16 cellular contexts compared by ENCODE assay signal in genomic region chr1:26614655-26615411, GRCh38.
DNase-seq lines count a peak whose midpoint lies in the region; ATAC-seq, FAIRE-seq and TF ChIP-seq lines count a peak whose summit lies in the region.
"Had no signal": no experiment of that assay in that cellular context is flagged by ENCODE, and none has a peak within 500 bp of the region (broad histone marks: within the 10 kb centered on the region; RNA-seq: fewer than 3 reads in every experiment).

No MANE protein-coding gene starts in this region.

- no peaks in the 10 kb centered on the region for H3K36me3 ChIP-seq in GM12878 (ENCODE audit: control insufficient read depth in 2 of 2, insufficient read depth in 2 of 2, low read length in 1 of 2)
- H3K36me3 ChIP-seq: BLaER1 had no signal

- H3K9ac ChIP-seq in GM12878 (ENCODE audit: control insufficient read depth, insufficient read depth, low read length), result no peak overlapping the region
- H3K9ac ChIP-seq: BLaER1, GM23248 had no signal

- no peak overlapping the region for H3K4me3 Mint-ChIP-seq in activated T-cell treated with anti-CD3 and anti-CD28 coated beads, Interleukin-2, amount 50 U/mL, for 72 hours
- H3K4me3 Mint-ChIP-seq in activated T-cell treated with anti-CD3 and anti-CD28 coated beads, Interleukin-2, amount 50 U/mL, for 4 hours, result no peak overlapping the region
- H3K4me3 Mint-ChIP-seq in activated naive CD8-positive, alpha-beta T cell treated with anti-CD3 and anti-CD28 coated beads for 36 hours, result no peak overlapping the region
- H3K4me3 Mint-ChIP-seq: CD8-positive, alpha-beta memory T cell had no signal

- no peak for TF ChIP-seq EP300 in GM12878 (IDR thresholded peaks at IDR 0.05; ENCODE audit: borderline replicate concordance in 1 of 2, control insufficient read depth in 1 of 2, low read depth in 2 of 2, low read length in 2 of 2)

- H3K4me1 ChIP-seq in GM12878 (ENCODE audit: control insufficient read depth, insufficient read depth, low read length), result peaks cover 13% of the 10 kb centered on the region

- H3K27me3 ChIP-seq in GM12878 (replicated peaks in 1 of 2; ENCODE audit: control insufficient read depth in 2 of 2, insufficient read depth in 2 of 2, low read length in 1 of 2), result no peaks in the 10 kb centered on the region
- H3K27me3 ChIP-seq: BLaER1 had no signal

- H3K27me3 Mint-ChIP-seq in activated T-cell treated with anti-CD3 and anti-CD28 coated beads, Interleukin-2, amount 50 U/mL, for 72 hours (ENCODE audit: low read depth), result no peaks in the 10 kb centered on the region
- H3K27me3 Mint-ChIP-seq in activated T-cell treated with anti-CD3 and anti-CD28 coated beads, Interleukin-2, amount 50 U/mL, for 4 hours (ENCODE audit: low read depth), result peaks cover 3% of the 10 kb centered on the region
- no peaks in the 10 kb centered on the region for H3K27me3 Mint-ChIP-seq in activated naive CD8-positive, alpha-beta T cell treated with anti-CD3 and anti-CD28 coated beads for 36 hours
- H3K27me3 Mint-ChIP-seq: CD8-positive, alpha-beta memory T cell had no signal

- CTCF ChIA-PET in GM12878 (lab: Yijun Ruan, JAX), result interaction anchor here (0.6 to 3.2 kb wide), 6 partner anchors 31 to 175 kb away, joined by 3 to 37 read pairs (median 3); partner anchors contain the start of gene PIGV

- no peaks in the 10 kb centered on the region for H3K9me3 ChIP-seq in GM12878 (replicated peaks; ENCODE audit: control insufficient read depth, insufficient read depth, low read length)
- H3K9me3 ChIP-seq: BLaER1, Caco-2 had no signal

- WGBS in GM12878 (ENCODE audit: insufficient coverage, insufficient replicate concordance, low lambda C conversion rate, missing lambda C conversion rate), result 92% methylated on average over 1 of the region's 1 CpG

- no peak for TF ChIP-seq RAD21 in GM12878 (IDR thresholded peaks at IDR 0.05; ENCODE audit: insufficient read depth, low read depth, low read length)

- FAIRE-seq in GM12878 (lab: Jason Lieb, UNC), result no peak
- FAIRE-seq: GM12892, H54 had no signal

- DNase-seq in activated T-cell treated with anti-CD3 and anti-CD28 coated beads, Interleukin-2, amount 50 U/mL, for 72 hours, result no peak
- no peak for DNase-seq in activated T-cell treated with anti-CD3 and anti-CD28 coated beads, Interleukin-2, amount 50 U/mL, for 4 hours
- peak; percentile 28 for DNase-seq in GM13977 (ENCODE audit: low spot score)
- DNase-seq in GM12878 (ENCODE audit: low read depth, low spot score), result no peak
- no peak for DNase-seq in activated naive CD8-positive, alpha-beta T cell treated with anti-CD3 and anti-CD28 coated beads for 36 hours
- DNase-seq in NCI-H1930 (lab: John Stamatoyannopoulos, UW), result no peak
- DNase-seq: Caco-2; CD8-positive, alpha-beta memory T cell; GM23248; IMR-90; KG1 had no signal

- peak; percentile 35 to 53 for ATAC-seq in activated T-cell treated with anti-CD3 and anti-CD28 coated beads, Interleukin-2, amount 50 U/mL, for 72 hours (replicated peaks in 1 of 2)
- ATAC-seq in activated T-cell treated with anti-CD3 and anti-CD28 coated beads, Interleukin-2, amount 50 U/mL, for 4 hours, result no peak
- ATAC-seq in GM12878 (peak; percentile 46; the same call in 2 of the 3 replicates), GM21381 (IDR thresholded peaks at IDR 0.05; ENCODE audit: unreplicated experiment) (no peak)
- ATAC-seq: HCT116 had no signal

- in situ Hi-C loops in GM13977 (cut with MboI; ENCODE audit: low pct_unique_long_range_greater_than_20kb, low sequenced_read_pairs, unreplicated experiment) (no loop called here), GM12878 (cut with MboI) (no loop called here)

- no peak overlapping the region for H3K4me3 ChIP-seq in GM12878
- H3K4me3 ChIP-seq: BLaER1, GM23248 had no signal

- SMC1A ChIA-PET in GM12878 (lab: Charles Lee; ENCODE audit: uncharacterized antibody, unreplicated experiment), result interaction anchor here (0.7 to 3.0 kb wide), 9 partner anchors 11 to 175 kb away, joined by 3 to 21 read pairs (median 4); partner anchors contain the start of gene PIGV

- TF ChIP-seq POLR2A in GM12878 (IDR thresholded peaks at IDR 0.05; ENCODE audit: low read depth, low read length), result no peak

- POLR2A ChIA-PET in GM12878 (lab: Charles Lee), result interaction anchor here (0.6 to 1.0 kb wide), 5 partner anchors 62 to 525 kb away, joined by 3 to 5 read pairs (median 4); no protein-coding TSS in a partner anchor

- no TSS peak for BruUV-seq in GM12878 (replicated peaks; lab: Mats Ljungman, UMichigan)

- no peaks in the 10 kb centered on the region for H3K79me2 ChIP-seq in GM12878 (ENCODE audit: control insufficient read depth, insufficient read depth, low read length)

- no peaks in the 10 kb centered on the region for H4K20me1 ChIP-seq in GM12878 (ENCODE audit: control insufficient read depth, insufficient read depth)
- H4K20me1 ChIP-seq: BLaER1 had no signal

- no peak overlapping the region for H2AFZ ChIP-seq in GM12878 (ENCODE audit: control insufficient read depth, low read depth, low read length)
- H2AFZ ChIP-seq: GM23248 had no signal

- RAD21 ChIA-PET in GM12878 (lab: Charles Lee; ENCODE audit: unreplicated experiment), result interaction anchor here (1.3 to 3.2 kb wide), 8 partner anchors 12 to 224 kb away, joined by 3 to 24 read pairs (median 6); partner anchors contain the start of gene PIGV

- no peak overlapping the region for H3K4me2 ChIP-seq in GM12878 (ENCODE audit: control insufficient read depth, insufficient read depth)
- H3K4me2 ChIP-seq: BLaER1 had no signal

- H3K36me3 Mint-ChIP-seq in activated T-cell treated with anti-CD3 and anti-CD28 coated beads, Interleukin-2, amount 50 U/mL, for 72 hours (ENCODE audit: insufficient read depth in 2 of 2), result no peaks in the 10 kb centered on the region
- no peaks in the 10 kb centered on the region for H3K36me3 Mint-ChIP-seq in activated T-cell treated with anti-CD3 and anti-CD28 coated beads, Interleukin-2, amount 50 U/mL, for 4 hours (ENCODE audit: insufficient read depth)
- H3K36me3 Mint-ChIP-seq in activated naive CD8-positive, alpha-beta T cell treated with anti-CD3 and anti-CD28 coated beads for 36 hours, result no peaks in the 10 kb centered on the region

- H3K4me1 Mint-ChIP-seq in activated T-cell treated with anti-CD3 and anti-CD28 coated beads, Interleukin-2, amount 50 U/mL, for 72 hours (ENCODE audit: low read depth), result peaks cover 31% of the 10 kb centered on the region
- H3K4me1 Mint-ChIP-seq in activated T-cell treated with anti-CD3 and anti-CD28 coated beads, Interleukin-2, amount 50 U/mL, for 4 hours (ENCODE audit: low read depth), result peaks cover 11% of the 10 kb centered on the region
- H3K4me1 Mint-ChIP-seq in activated naive CD8-positive, alpha-beta T cell treated with anti-CD3 and anti-CD28 coated beads for 36 hours, result peaks cover 22% of the 10 kb centered on the region

- no peak overlapping the region for H3K27ac ChIP-seq in GM12878 (ENCODE audit: control insufficient read depth, insufficient read depth)
- H3K27ac ChIP-seq: BLaER1, GM23248 had no signal

- H3K9me3 Mint-ChIP-seq in activated T-cell treated with anti-CD3 and anti-CD28 coated beads, Interleukin-2, amount 50 U/mL, for 72 hours, result no peaks in the 10 kb centered on the region
- H3K9me3 Mint-ChIP-seq in activated T-cell treated with anti-CD3 and anti-CD28 coated beads, Interleukin-2, amount 50 U/mL, for 4 hours, result no peaks in the 10 kb centered on the region
- H3K9me3 Mint-ChIP-seq in activated naive CD8-positive, alpha-beta T cell treated with anti-CD3 and anti-CD28 coated beads for 36 hours, result no peaks in the 10 kb centered on the region
- H3K9me3 Mint-ChIP-seq: CD8-positive, alpha-beta memory T cell had no signal

- peak overlapping the region; percentile 49 for H3K27ac Mint-ChIP-seq in activated T-cell treated with anti-CD3 and anti-CD28 coated beads, Interleukin-2, amount 50 U/mL, for 72 hours
- H3K27ac Mint-ChIP-seq in activated naive CD8-positive, alpha-beta T cell treated with anti-CD3 and anti-CD28 coated beads for 36 hours, result no peak overlapping the region

- TF ChIP-seq CTCF in GM13977 (IDR thresholded peaks at IDR 0.05; ENCODE audit: extremely low read depth, insufficient read depth, missing control alignments), result no peak
- no peak for TF ChIP-seq CTCF in GM12878 (IDR thresholded peaks at IDR 0.05 in 2 of 3, conservative IDR thresholded peaks at IDR 0.05 in 1 of 3; ENCODE audit: control insufficient read depth in 2 of 3, extremely low read depth in 1 of 3, insufficient read depth in 1 of 3, low read depth in 3 of 3, low read length in 3 of 3)

- intact Hi-C loops in GM12878 (cut with micrococcal nuclease; ENCODE audit: unreplicated experiment), result no loop called here

TF ChIP-seq in GM12878, 131 proteins besides CTCF, POLR2A, EP300 and RAD21:
- TF ChIP-seq RB1 (IDR thresholded peaks at IDR 0.05; ENCODE audit: borderline replicate concordance) (no peak), ATF7 (IDR thresholded peaks at IDR 0.05; ENCODE audit: low read depth) (no peak), SREBF2 (IDR thresholded peaks at IDR 0.05; ENCODE audit: low read length) (no peak), POLR2AphosphoS5 (IDR thresholded peaks at IDR 0.05; ENCODE audit: low read length) (no peak), EZH2 (IDR thresholded peaks at IDR 0.05; ENCODE audit: borderline replicate concordance, control insufficient read depth, low read depth, low read length) (no peak), JUNB (IDR thresholded peaks at IDR 0.05) (peak; percentile 51; the same call in 1 of the 2 replicates), ZNF217 (IDR thresholded peaks at IDR 0.05) (0 out of 2 replicates have a peak, but pooled peaks have one; percentile 33)

Comparison
In these comparisons a context has a peak if more than half of its experiments do, and no peak if none do; other contexts are left out.
1. ATAC-seq: peak in activated T-cell treated with anti-CD3 and anti-CD28 coated beads, Interleukin-2, amount 50 U/mL, for 72 hours (2 of 2) and GM12878 (single experiment); none in activated T-cell treated with anti-CD3 and anti-CD28 coated beads, Interleukin-2, amount 50 U/mL, for 4 hours (0 of 2) and GM21381 (single experiment).